In the genomic region with DNA sequence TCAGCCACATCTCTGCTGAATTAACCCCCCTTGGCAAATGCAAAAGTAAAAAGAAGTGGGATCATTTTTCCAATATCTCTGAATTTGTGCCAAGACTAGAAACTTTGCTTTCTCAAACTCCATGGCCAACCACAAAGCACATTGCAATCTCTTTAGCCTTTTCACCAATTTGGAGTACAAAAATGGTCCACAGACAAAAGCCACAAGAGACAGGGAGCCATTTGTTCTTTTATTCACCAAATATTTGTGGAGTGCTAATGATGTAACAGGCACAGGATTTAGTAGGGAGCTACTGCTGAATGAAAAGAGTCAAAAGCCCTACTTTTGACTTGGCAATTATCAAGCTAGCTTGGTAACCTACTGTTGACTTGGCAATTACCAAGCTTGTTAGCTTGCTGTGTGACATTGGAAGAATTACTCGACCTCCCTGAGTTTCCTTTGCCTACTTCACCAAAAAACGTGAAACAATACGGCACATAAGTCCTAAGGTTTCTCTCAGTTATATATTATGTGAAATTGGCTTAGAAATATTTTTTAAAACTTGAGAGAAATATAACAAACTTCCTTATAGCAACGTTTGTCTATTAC, we compare ENCODE assay signal across 21 cellular contexts.
"Had no signal": no experiment of that assay in that cellular context is flagged by ENCODE, and none has a peak within 500 bp of the region (broad histone marks: within the 10 kb centered on the region; RNA-seq: fewer than 3 reads in every experiment).

No MANE protein-coding gene starts in this region.

- ATAC-seq: left lung; natural killer cell treated with Interleukin-12 subunit alpha and Interleukin-12 subunit beta and Interleukin-15 and Interleukin-18, amount 100 ng/mL, for 72 hours; stimulated activated naive CD8-positive, alpha-beta T cell treated with anti-CD3 and anti-CD28 coated beads, Interleukin-15, amount 100 ng/mL, for 72 hours had no signal

- H3K36me3 Mint-ChIP-seq: activated naive CD4-positive, alpha-beta T cell treated with anti-CD3 and anti-CD28 coated beads, Interleukin-2, amount 50 U/mL, for 24 hours; mesothelial cell of epicardium had no signal

- H3K4me3 Mint-ChIP-seq: activated naive CD4-positive, alpha-beta T cell treated with anti-CD3 and anti-CD28 coated beads, Interleukin-2, amount 50 U/mL, for 24 hours; immature natural killer cell; mesothelial cell of epicardium; natural killer cell treated with Interleukin-12 subunit alpha and Interleukin-12 subunit beta and Interleukin-15 and Interleukin-18, amount 100 ng/mL, for 72 hours; stimulated activated naive CD8-positive, alpha-beta T cell treated with anti-CD3 and anti-CD28 coated beads, Interleukin-15, amount 100 ng/mL, for 72 hours had no signal

- H3K9me3 Mint-ChIP-seq: activated naive CD4-positive, alpha-beta T cell treated with anti-CD3 and anti-CD28 coated beads, Interleukin-2, amount 50 U/mL, for 24 hours; immature natural killer cell; natural killer cell treated with Interleukin-12 subunit alpha and Interleukin-12 subunit beta and Interleukin-15 and Interleukin-18, amount 100 ng/mL, for 72 hours; stimulated activated naive CD8-positive, alpha-beta T cell treated with anti-CD3 and anti-CD28 coated beads, Interleukin-15, amount 100 ng/mL, for 72 hours had no signal

- H3K27ac Mint-ChIP-seq: activated naive CD4-positive, alpha-beta T cell treated with anti-CD3 and anti-CD28 coated beads, Interleukin-2, amount 50 U/mL, for 24 hours; mesothelial cell of epicardium; natural killer cell treated with Interleukin-12 subunit alpha and Interleukin-12 subunit beta and Interleukin-15 and Interleukin-18, amount 100 ng/mL, for 72 hours; progenitor cell of endocrine pancreas; stimulated activated naive CD8-positive, alpha-beta T cell treated with anti-CD3 and anti-CD28 coated beads, Interleukin-15, amount 100 ng/mL, for 72 hours had no signal

- H3K27ac ChIP-seq: coronary artery, left lung, tibial artery, WERI-Rb-1 had no signal

- H3K27me3 ChIP-seq: esophagus squamous epithelium, left lung, tibial artery had no signal

- H3K36me3 ChIP-seq: esophagus squamous epithelium, left lung, tibial artery, WERI-Rb-1 had no signal

- H3K4me3 ChIP-seq: coronary artery, esophagus squamous epithelium, left lung, lung, tibial artery had no signal

- H3K27me3 Mint-ChIP-seq: activated naive CD4-positive, alpha-beta T cell treated with anti-CD3 and anti-CD28 coated beads, Interleukin-2, amount 50 U/mL, for 24 hours; progenitor cell of endocrine pancreas; stimulated activated naive CD8-positive, alpha-beta T cell treated with anti-CD3 and anti-CD28 coated beads, Interleukin-15, amount 100 ng/mL, for 72 hours had no signal

- H3K4me1 Mint-ChIP-seq: immature natural killer cell had no signal

- DNase-seq: activated CD4-positive, alpha-beta T cell treated with anti-CD3 and anti-CD28 coated beads, Interleukin-2, amount 50 U/mL, for 1 hour; activated CD4-positive, CD25-positive, alpha-beta regulatory T cell treated with anti-CD3 and anti-CD28 coated beads, Interleukin-2, amount 50 U/mL, for 72 hours; activated gamma-delta T cell treated with Interleukin-2 at 50 U/mL for 16 hours; activated T-cell treated with anti-CD3 and anti-CD28 coated beads, Interleukin-2, amount 50 U/mL, for 1 hour; anterior cingulate cortex; cerebellar nuclear complex; esophagus squamous epithelium; immature natural killer cell; kidney glomerular epithelial cell; left lung; retina; stimulated activated CD4-positive, alpha-beta T cell treated with anti-CD3 and anti-CD28 coated beads, Interleukin-12 subunit alpha, Interleukin-12 subunit beta, amount 100 ng/mL, for 4 hours; stimulated activated naive CD8-positive, alpha-beta T cell treated with anti-CD3 and anti-CD28 coated beads, Interleukin-15, amount 100 ng/mL, for 72 hours; tibial artery; WERI-Rb-1 had no signal

- H3K9me3 ChIP-seq: esophagus squamous epithelium, left lung, tibial artery had no signal
